ENCODE assay signal across 1 cellular context in the genomic region with DNA sequence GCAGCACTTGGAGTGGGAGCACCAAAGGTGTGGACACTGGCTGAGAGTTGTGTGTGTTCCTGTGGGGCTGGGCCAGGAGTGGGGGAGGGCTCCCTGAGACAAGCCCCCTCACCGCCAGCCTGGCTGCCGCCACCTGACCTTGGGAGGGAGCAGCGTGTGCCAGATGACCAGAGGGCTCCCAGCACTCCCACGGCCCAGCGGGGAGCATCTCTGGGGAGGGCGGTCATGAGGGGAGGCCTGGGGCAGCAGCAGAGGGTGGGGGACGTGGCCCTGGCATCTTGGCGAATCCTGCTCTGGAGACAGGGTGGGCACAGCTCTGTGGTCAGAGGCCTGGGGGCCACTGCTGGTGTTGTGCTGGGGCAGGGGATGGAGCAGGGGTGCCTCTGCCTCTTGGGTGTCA.
TF ChIP-seq lines count a peak whose summit lies in the region.

No MANE protein-coding gene starts in this region.

TF ChIP-seq in HEK293, 187 proteins besides CTCF, POLR2A, EP300 and RAD21:
- peak; percentile 37 for TF ChIP-seq GLIS2 (tag by site-specific recombination; IDR thresholded peaks at IDR 0.05)
- TF ChIP-seq, protein P1, sequence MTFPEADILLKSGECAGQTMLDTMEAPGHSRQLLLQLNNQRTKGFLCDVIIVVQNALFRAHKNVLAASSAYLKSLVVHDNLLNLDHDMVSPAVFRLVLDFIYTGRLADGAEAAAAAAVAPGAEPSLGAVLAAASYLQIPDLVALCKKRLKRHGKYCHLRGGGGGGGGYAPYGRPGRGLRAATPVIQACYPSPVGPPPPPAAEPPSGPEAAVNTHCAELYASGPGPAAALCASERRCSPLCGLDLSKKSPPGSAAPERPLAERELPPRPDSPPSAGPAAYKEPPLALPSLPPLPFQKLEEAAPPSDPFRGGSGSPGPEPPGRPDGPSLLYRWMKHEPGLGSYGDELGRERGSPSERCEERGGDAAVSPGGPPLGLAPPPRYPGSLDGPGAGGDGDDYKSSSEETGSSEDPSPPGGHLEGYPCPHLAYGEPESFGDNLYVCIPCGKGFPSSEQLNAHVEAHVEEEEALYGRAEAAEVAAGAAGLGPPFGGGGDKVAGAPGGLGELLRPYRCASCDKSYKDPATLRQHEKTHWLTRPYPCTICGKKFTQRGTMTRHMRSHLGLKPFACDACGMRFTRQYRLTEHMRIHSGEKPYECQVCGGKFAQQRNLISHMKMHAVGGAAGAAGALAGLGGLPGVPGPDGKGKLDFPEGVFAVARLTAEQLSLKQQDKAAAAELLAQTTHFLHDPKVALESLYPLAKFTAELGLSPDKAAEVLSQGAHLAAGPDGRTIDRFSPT (tag by site-specific recombination; IDR thresholded peaks at IDR 0.05), result peak; percentile 14; the same call in 1 of the 2 replicates
- TF ChIP-seq OVOL3 (tag by site-specific recombination; IDR thresholded peaks at IDR 0.05), result no peak
- TF ChIP-seq GLIS1 (tag by site-specific recombination; IDR thresholded peaks at IDR 0.05), result peak; percentile 35
- TF ChIP-seq ZNF600 (tag by site-specific recombination; IDR thresholded peaks at IDR 0.05), result 0 out of 2 replicates have a peak, but pooled peaks have one; percentile 12
TF ChIP-seq in HEK293: peak in this region for 4.
